Comparison of ENCODE assay signal across 17 cellular contexts in genomic region chr19:35006999-35007365, GRCh38. TPM values are rescaled to one million over a fixed set of nuclear protein-coding genes. Genes with fewer than 3 reads are reported as not detected.
DNase-seq lines count a peak whose midpoint lies in the region; ATAC-seq, FAIRE-seq and TF ChIP-seq lines count a peak whose summit lies in the region.
"Had no signal": no experiment of that assay in that cellular context is flagged by ENCODE, and none has a peak within 500 bp of the region (broad histone marks: within the 10 kb centered on the region; RNA-seq: fewer than 3 reads in every experiment).

No MANE protein-coding gene starts in this region.

- H3K4me3 ChIP-seq in ACC112 (ENCODE audit: low read depth, low read length) (no peak overlapping the region), pancreas (no peak overlapping the region), mammary epithelial cell (replicated peaks in 1 of 3; ENCODE audit: insufficient read depth in 1 of 3, low read depth in 2 of 3, low read length in 3 of 3) (no peak overlapping the region)
- H3K4me3 ChIP-seq: BLaER1 treated with 17β-estradiol and CSF1 and Interleukin-3, amounts not matched to agents 10 nM and 100 nM; GM23248; tibial nerve had no signal

- H3K9ac ChIP-seq in mammary epithelial cell (ENCODE audit: insufficient read depth, low read length): no peak overlapping the region
- H3K9ac ChIP-seq: GM23248 had no signal

- H3K27ac Mint-ChIP-seq in Calu3 (ENCODE audit: unreplicated experiment): peak overlapping the region; percentile 90
- H3K27ac Mint-ChIP-seq in central memory CD8-positive, alpha-beta T cell (ENCODE audit: low read depth): peak overlapping the region; percentile 82

- H3K4me3 Mint-ChIP-seq in Calu3 (ENCODE audit: low read depth, unreplicated experiment): peak overlapping the region; percentile 46
- H3K4me3 Mint-ChIP-seq in central memory CD8-positive, alpha-beta T cell: no peak overlapping the region

- H3K27me3 Mint-ChIP-seq in Calu3 (ENCODE audit: unreplicated experiment): no peaks in the 10 kb centered on the region
- no peaks in the 10 kb centered on the region for H3K27me3 Mint-ChIP-seq in central memory CD8-positive, alpha-beta T cell

- H4K20me1 ChIP-seq in mammary epithelial cell (ENCODE audit: insufficient read depth, low read length): no peaks in the 10 kb centered on the region

- peak overlapping the region; percentile 62 for H3K27ac ChIP-seq in ACC112 (ENCODE audit: low read depth, low read length)
- H3K27ac ChIP-seq in pancreas: peak overlapping the region in 3 of 4 donors; percentile 18 to 69 (median 45)
- H3K27ac ChIP-seq in mammary epithelial cell (ENCODE audit: insufficient read depth, low read depth, low read length): no peak overlapping the region
- H3K27ac ChIP-seq: GM23248 had no signal

- H3K79me2 ChIP-seq in ACC112 (ENCODE audit: control insufficient read depth, insufficient read depth, low read length, unreplicated experiment) (peaks cover 24% of the 10 kb centered on the region), mammary epithelial cell (ENCODE audit: insufficient read depth, low read length) (peaks cover 45% of the 10 kb centered on the region)

- no TSS peak for BruUV-seq in Calu3 (replicated peaks; lab: Mats Ljungman, UMichigan)
- no TSS peak for BruUV-seq in mammary epithelial cell (replicated peaks; lab: Mats Ljungman, UMichigan)

- peaks cover 60% of the 10 kb centered on the region for H3K36me3 Mint-ChIP-seq in Calu3 (ENCODE audit: insufficient read depth, unreplicated experiment)
- peaks cover 29% of the 10 kb centered on the region for H3K36me3 Mint-ChIP-seq in central memory CD8-positive, alpha-beta T cell (ENCODE audit: insufficient read depth)

- H3K36me3 ChIP-seq in ACC112 (ENCODE audit: insufficient read depth, low read length) (no peaks in the 10 kb centered on the region), pancreas (peaks cover 5 to 19% (median 15%) of the 10 kb centered on the region in 3 donors), mammary epithelial cell (ENCODE audit: insufficient read depth, low read length) (no peaks in the 10 kb centered on the region)

- no peak for ATAC-seq in central memory CD8-positive, alpha-beta T cell (replicated peaks; ENCODE audit: extremely low read depth, poor library complexity, severe bottlenecking)
- ATAC-seq in pancreas (peak in 1 of 4 donors; percentile 1), HG03196 (IDR thresholded peaks at IDR 0.05; ENCODE audit: unreplicated experiment) (no peak), HG02840 (IDR thresholded peaks at IDR 0.05; ENCODE audit: low FRiP score, unreplicated experiment) (no peak)

- H3K9me3 ChIP-seq in pancreas (no peaks in the 10 kb centered on the region), mammary epithelial cell (replicated peaks; ENCODE audit: insufficient read depth, low read length) (no peaks in the 10 kb centered on the region)
- H3K9me3 ChIP-seq: BLaER1 treated with 17β-estradiol and CSF1 and Interleukin-3, amounts not matched to agents 10 nM and 100 nM; tibial nerve had no signal

- H3K4me1 ChIP-seq in ACC112 (ENCODE audit: control insufficient read depth, insufficient read depth, low read length, unreplicated experiment): peaks cover 14% of the 10 kb centered on the region
- peaks cover 15 to 48% (median 26%) of the 10 kb centered on the region in 3 donors for H3K4me1 ChIP-seq in pancreas
- no peaks in the 10 kb centered on the region for H3K4me1 ChIP-seq in mammary epithelial cell (ENCODE audit: insufficient read depth, low read length)

- intact Hi-C loops in Calu3 (cut with micrococcal nuclease; ENCODE audit: unreplicated experiment): loop anchor here (10.0 kb wide), 1 partner anchor 82 kb away; the partner anchor contains the start of gene ZNF30
- intact Hi-C loops in pancreas (cut with DNase I): no loop called here
- intact Hi-C loops in mammary epithelial cell (cut with micrococcal nuclease): no loop called here

- no peak for FAIRE-seq in pancreas (lab: Jason Lieb, UNC)
- FAIRE-seq: GM19239, TTC549 had no signal

- in situ Hi-C loops in mammary epithelial cell (cut with MboI; ENCODE audit: low sequenced_read_pairs in 2 of 2): no loop called here

- H2AFZ ChIP-seq in ACC112 (ENCODE audit: low read length, unreplicated experiment) (no peak overlapping the region), mammary epithelial cell (ENCODE audit: low read depth, low read length) (no peak overlapping the region)
- H2AFZ ChIP-seq: GM23248 had no signal

- peaks cover 54% of the 10 kb centered on the region for H3K4me1 Mint-ChIP-seq in Calu3 (ENCODE audit: low read depth, unreplicated experiment)
- H3K4me1 Mint-ChIP-seq in central memory CD8-positive, alpha-beta T cell: peaks cover 62% of the 10 kb centered on the region

- CTCF ChIA-PET in Calu3 (lab: Charles Lee) (interaction anchor here (0.5 to 2.0 kb wide), 6 partner anchors 11 to 135 kb away, joined by 3 to 22 read pairs (median 6); no protein-coding TSS in a partner anchor), mammary epithelial cell (lab: Charles Lee; ENCODE audit: low non-redundant PET) (no interaction called here)

- H3K27me3 ChIP-seq in ACC112 (ENCODE audit: insufficient read depth, low read length) (no peaks in the 10 kb centered on the region), pancreas (no peaks in the 10 kb centered on the region), mammary epithelial cell (ENCODE audit: insufficient read depth, low read length) (no peaks in the 10 kb centered on the region)
- H3K27me3 ChIP-seq: BLaER1 treated with 17β-estradiol and CSF1 and Interleukin-3, amounts not matched to agents 10 nM and 100 nM; tibial nerve had no signal

- H3K9me3 Mint-ChIP-seq in Calu3 (ENCODE audit: low read depth, unreplicated experiment): no peaks in the 10 kb centered on the region
- no peaks in the 10 kb centered on the region for H3K9me3 Mint-ChIP-seq in central memory CD8-positive, alpha-beta T cell

- DNase-seq in Calu3 (no peak), pancreas (peak in 2 of 6 donors; percentile 34 to 35), amniotic stem cell (lab: John Stamatoyannopoulos, UW) (no peak), mammary epithelial cell (no peak)
- no peak for DNase-seq in central memory CD8-positive, alpha-beta T cell (ENCODE audit: low spot score in 2 of 2)
- DNase-seq: GM23248; NCI-H1105; NCI-H2171 treated with DMSO at 0.1 percent for 48 hours; stimulated activated CD4-positive, alpha-beta T cell treated with anti-CD3 and anti-CD28 coated beads, Interleukin-15, amount 100 ng/mL, for 24 hours had no signal

- TF ChIP-seq CTCF in Calu3 (IDR thresholded peaks at IDR 0.05; ENCODE audit: unreplicated experiment): no peak
- TF ChIP-seq CTCF in pancreas (IDR thresholded peaks at IDR 0.05): no peak
- no peak for TF ChIP-seq CTCF in mammary epithelial cell (conservative IDR thresholded peaks at IDR 0.05 in 1 of 2, IDR thresholded peaks at IDR 0.05 in 1 of 2; ENCODE audit: extremely low read depth in 1 of 2, insufficient read depth in 1 of 2, low read depth in 1 of 2, low read length in 2 of 2)

- 97 to 99% methylated on average over 5 of the region's 5 CpGs for WGBS in pancreas, 2 donors
- 98% methylated on average over 5 of the region's 5 CpGs for WGBS in mammary epithelial cell (ENCODE audit: low coverage, missing lambda C conversion rate)

- dilution Hi-C loops in mammary epithelial cell (cut with HindIII; ENCODE audit: low sequenced_read_pairs): no loop called here

- no peak overlapping the region for H3K4me2 ChIP-seq in mammary epithelial cell (ENCODE audit: insufficient read depth, low read depth, low read length)
- H3K4me2 ChIP-seq: BLaER1 treated with 17β-estradiol and CSF1 and Interleukin-3, amounts not matched to agents 10 nM and 100 nM had no signal

RNA-seq across cellular contexts. Expression of gene GRAMD1A, which starts 6.9 kb away (rescaled TPM):
- total RNA-seq in Calu3 (2022) (114 and 126 TPM in 2 replicates), pancreas (10 to 100 TPM; 47.3 to 97.2 (median 87.4) TPM), mammary epithelial cell (10 to 100 TPM; 19.8 to 54.4 TPM)
- polyA plus RNA-seq in pancreas (100 to 1,000 TPM in 1 of 2 donors, 10 to 100 TPM in 1; 49.7 to 137 TPM), mammary epithelial cell (30.2 TPM)
- polyA minus RNA-seq in mammary epithelial cell: 61.8 TPM

RNA-seq across cellular contexts. Expression of gene SCN1B, which starts 23.3 kb away (rescaled TPM):
- total RNA-seq in Calu3 (2022) (1.4 and 2.1 TPM in 2 replicates), pancreas (10 to 100 TPM in 1 of 6 donors, 1 to 10 TPM in 5; 2.9 to 11.0 (median 4.4) TPM), mammary epithelial cell (under 1 TPM; 0.71 to 0.83 TPM)
- polyA plus RNA-seq in pancreas (10 to 100 TPM; 14.0 to 15.1 TPM), mammary epithelial cell (0.29 TPM)
- not detected for polyA minus RNA-seq in mammary epithelial cell

RNA-seq across cellular contexts. Expression of gene HPN, which starts 34.5 kb away (rescaled TPM):
- total RNA-seq in Calu3 (2022) (1.4 and 2.2 TPM in 2 replicates), pancreas (100 to 1,000 TPM in 4 of 6 donors, 10 to 100 TPM in 2; 93.0 to 146 (median 118) TPM), mammary epithelial cell (1 to 10 TPM in 1 of 2 donors, not detected in 1; 1.0 TPM)
- polyA plus RNA-seq in pancreas (100 to 1,000 TPM; 208 to 238 TPM), mammary epithelial cell (not detected)
- not detected for polyA minus RNA-seq in mammary epithelial cell
- total RNA-seq: GM23248, SK-MEL-5 had no signal
- polyA plus RNA-seq: GM23248 had no signal

RNA-seq across cellular contexts. Expression of gene ZNF792, which starts 43.0 kb away (rescaled TPM):
- total RNA-seq in Calu3 (2022) (9.1 and 9.3 TPM in 2 replicates), pancreas (1 to 10 TPM; 1.5 to 6.4 (median 2.6) TPM), mammary epithelial cell (1 to 10 TPM; 2.2 to 4.7 TPM)
- polyA plus RNA-seq in pancreas (1 to 10 TPM; 1.0 to 1.6 TPM), mammary epithelial cell (1.6 TPM)
- polyA minus RNA-seq in mammary epithelial cell: 4.4 TPM

Comparison
In these comparisons a context has a peak if more than half of its experiments do, and no peak if none do; other contexts are left out.
1. RNA of gene HPN, which starts 34.5 kb away (total RNA-seq): 93.0 to 146 TPM in pancreas; 1.4 to 2.2 TPM in Calu3 and 1.0 TPM in mammary epithelial cell; every median in the first group is over 10 times any median in the second.